Comparison of ENCODE assay signal across 8 cellular contexts in the genomic region with DNA sequence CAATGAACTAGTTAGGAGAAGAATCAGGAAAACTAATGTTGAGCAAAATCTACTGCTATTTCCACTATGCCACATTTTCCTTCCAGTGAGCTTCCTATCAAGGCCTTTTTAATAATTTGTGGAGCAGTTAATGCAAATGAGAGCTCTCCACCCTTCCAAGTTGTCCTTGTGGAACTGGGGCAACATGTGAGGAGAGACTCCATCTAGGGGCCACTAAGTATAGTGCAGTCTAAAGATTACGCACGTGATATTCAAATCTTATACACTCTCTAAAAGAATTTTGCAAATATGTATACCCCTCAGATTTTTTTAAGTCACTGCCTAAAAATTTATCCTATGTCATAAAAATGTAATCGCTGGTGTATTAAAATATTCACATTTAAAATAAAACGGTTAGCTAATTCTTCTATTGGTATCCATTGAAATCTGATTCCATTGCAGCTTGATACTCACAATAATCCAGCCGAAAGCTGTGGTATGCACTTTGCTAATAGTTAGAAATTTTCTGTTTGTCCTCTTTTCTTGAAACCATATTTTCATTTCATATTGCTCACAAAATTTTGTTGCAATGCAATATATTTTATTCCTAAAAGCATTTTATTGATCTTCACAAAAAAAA.
DNase-seq lines count a peak whose midpoint lies in the region; TF ChIP-seq lines count a peak whose summit lies in the region.

No MANE protein-coding gene starts in this region.

- peak; percentile 24 for DNase-seq in COR-L47 (lab: John Stamatoyannopoulos, UW)
- DNase-seq in H9: no peak
- peak; percentile 27 for DNase-seq in NCI-H526 treated with DMSO at 0.1 percent for 48 hours (lab: John Stamatoyannopoulos, UW)
- DNase-seq in dorsolateral prefrontal cortex: no peak
- DNase-seq in osteoblast (ENCODE audit: insufficient read length, low spot score, missing footprints): no peak
- DNase-seq in stimulated activated CD4-positive, alpha-beta T cell treated with anti-CD3 and anti-CD28 coated beads, Interleukin-4, amount 100 ng/mL, for 24 hours: no peak
- DNase-seq in activated T-cell treated with anti-CD3 and anti-CD28 coated beads, Interleukin-2, amount 50 U/mL, for 48 hours: no peak
- no peak for DNase-seq in ureter (ENCODE audit: low spot score)

- no peaks in the 10 kb centered on the region for H3K36me3 ChIP-seq in osteoblast (ENCODE audit: insufficient read depth, low read length)

- no peaks in the 10 kb centered on the region for H3K9me3 ChIP-seq in H9 (ENCODE audit: control insufficient read depth, low read depth, low read length)
- H3K9me3 ChIP-seq in osteoblast (ENCODE audit: low read depth, low read length): no peaks in the 10 kb centered on the region

- H3K79me2 ChIP-seq in H9 (ENCODE audit: insufficient read depth, low read length): no peaks in the 10 kb centered on the region
- H3K79me2 ChIP-seq in osteoblast (ENCODE audit: insufficient read depth, low read length): no peaks in the 10 kb centered on the region

- H2BK20ac ChIP-seq in H9 (ENCODE audit: low read depth, low read length, poor library complexity, severe bottlenecking): no peak overlapping the region

- no peak overlapping the region for H3K9ac ChIP-seq in H9 (ENCODE audit: extremely low read depth, insufficient read length, low read length)

- no peak overlapping the region for H3K56ac ChIP-seq in H9 (ENCODE audit: insufficient read length, low read depth, low read length)

- no peak overlapping the region for H3K4ac ChIP-seq in H9 (ENCODE audit: low read depth, low read length)

- H3K18ac ChIP-seq in H9 (ENCODE audit: insufficient read length, low read depth, low read length): no peak overlapping the region

- H3K27ac Mint-ChIP-seq in H9: no peak overlapping the region

- no peaks in the 10 kb centered on the region for H3K9me3 Mint-ChIP-seq in H9

- H2AFZ ChIP-seq in H9 (ENCODE audit: low read length) (no peak overlapping the region), osteoblast (ENCODE audit: low read length) (no peak overlapping the region)

- no peak overlapping the region for H3K4me3 ChIP-seq in dorsolateral prefrontal cortex
- H3K4me3 ChIP-seq in osteoblast (ENCODE audit: insufficient read depth, low read length): no peak overlapping the region

- H3T11ph ChIP-seq in H9 (ENCODE audit: low read length): no peak overlapping the region

- H4K8ac ChIP-seq in H9 (replicated peaks; ENCODE audit: insufficient read length, low read depth, low read length): no peak overlapping the region

- H2BK15ac ChIP-seq in H9 (ENCODE audit: low read depth, low read length): no peak overlapping the region

- H2BK12ac ChIP-seq in H9 (ENCODE audit: insufficient read length, low read depth, low read length): no peak overlapping the region

- no peaks in the 10 kb centered on the region for H4K20me1 ChIP-seq in H9 (ENCODE audit: control insufficient read depth, insufficient read depth, insufficient read length)
- H4K20me1 ChIP-seq in osteoblast (ENCODE audit: insufficient read depth, low read length): no peaks in the 10 kb centered on the region

- no peak overlapping the region for H2BK120ac ChIP-seq in H9 (ENCODE audit: low read depth, low read length, poor library complexity, severe bottlenecking)

- WGBS in H9 (ENCODE audit: extremely low coverage, insufficient read length, low lambda C conversion rate): no CpG with 5 or more reads among the region's 5 CpGs

- no peak overlapping the region for H2AK5ac ChIP-seq in H9 (ENCODE audit: insufficient read length, low read length)

- H2BK5ac ChIP-seq in H9 (ENCODE audit: insufficient read length, low read length): no peak overlapping the region

- no peak overlapping the region for H3K14ac ChIP-seq in H9 (ENCODE audit: insufficient read depth, low read length)

- no peak overlapping the region for H4K5ac ChIP-seq in H9 (ENCODE audit: insufficient read length, low read depth, low read length)

- peaks cover 0 to 5% of the 10 kb centered on the region in 2 experiments; a peak in 3 of 4 replicates for H3K4me1 Mint-ChIP-seq in H9

- H3K4me2 ChIP-seq in H9 (ENCODE audit: insufficient read depth, insufficient read length, low read length): no peak overlapping the region
- H3K4me2 ChIP-seq in osteoblast (ENCODE audit: insufficient read depth, low read length): no peak overlapping the region

- no peaks in the 10 kb centered on the region for H3K36me3 Mint-ChIP-seq in H9 (ENCODE audit: insufficient read depth in 1 of 3, low read depth in 3 of 3)

- intact Hi-C loops in dorsolateral prefrontal cortex (cut with DNase I): no loop called here

- no peaks in the 10 kb centered on the region for H3K79me1 ChIP-seq in H9 (ENCODE audit: insufficient read depth, low read depth, low read length, poor library complexity, severe bottlenecking)

- H3K27ac ChIP-seq in H9 (ENCODE audit: insufficient read length, low read depth, low read length): no peak overlapping the region
- no peak overlapping the region for H3K27ac ChIP-seq in dorsolateral prefrontal cortex
- no peak overlapping the region for H3K27ac ChIP-seq in osteoblast (ENCODE audit: low read depth, low read length)

- no peaks in the 10 kb centered on the region for H3K23me2 ChIP-seq in H9 (ENCODE audit: insufficient read length, low read depth, low read length, poor library complexity, severe bottlenecking)

- H3K4me3 Mint-ChIP-seq in H9: no peak overlapping the region

- no peaks in the 10 kb centered on the region for H3K27me3 ChIP-seq in H9 (ENCODE audit: insufficient read depth, low read length)
- peaks cover 0 to 17% (median 0%) of the 10 kb centered on the region in 45 donors for H3K27me3 ChIP-seq in dorsolateral prefrontal cortex
- no peaks in the 10 kb centered on the region for H3K27me3 ChIP-seq in osteoblast (ENCODE audit: insufficient read depth, low read length)

- no peak overlapping the region for H4K91ac ChIP-seq in H9 (ENCODE audit: insufficient read length, low read depth, low read length)

- peak; percentile 79 for TF ChIP-seq CTCF in H9 (conservative IDR thresholded peaks at IDR 0.05)
- TF ChIP-seq CTCF in dorsolateral prefrontal cortex (IDR thresholded peaks at IDR 0.05 in 54 of 56, conservative IDR thresholded peaks at IDR 0.05 in 2 of 56; ENCODE audit: low read depth in 1 of 56, partially characterized antibody in 56 of 56): peak in 55 of 56 donors; percentile 33 to 73 (median 61)
- peak; percentile 72 for TF ChIP-seq CTCF in osteoblast (IDR thresholded peaks at IDR 0.05; ENCODE audit: extremely low read depth, low read depth, low read length)

- H3K23ac ChIP-seq in H9 (ENCODE audit: insufficient read length, low read depth, low read length): no peak overlapping the region

- H3K4me1 ChIP-seq in H9 (ENCODE audit: insufficient read depth, low read length) (no peaks in the 10 kb centered on the region), osteoblast (ENCODE audit: insufficient read depth, low read length) (no peaks in the 10 kb centered on the region)

- H3K27me3 Mint-ChIP-seq in H9 (ENCODE audit: low read depth): peaks cover 20% of the 10 kb centered on the region

Comparison
In these comparisons a context has a peak if more than half of its experiments do, and no peak if none do; other contexts are left out.
1. DNase-seq: peak in COR-L47 (single experiment) and NCI-H526 treated with DMSO at 0.1 percent for 48 hours (single experiment); none in H9 (single experiment), dorsolateral prefrontal cortex (0 of 10), osteoblast (single experiment), stimulated activated CD4-positive, alpha-beta T cell treated with anti-CD3 and anti-CD28 coated beads, Interleukin-4, amount 100 ng/mL, for 24 hours (single experiment), activated T-cell treated with anti-CD3 and anti-CD28 coated beads, Interleukin-2, amount 50 U/mL, for 48 hours (0 of 2) and ureter (single experiment).
2. Peak in every context shown above with its lines, with median percentiles within 50 percentile points of each other: CTCF ChIP-seq.